In the genomic region with DNA sequence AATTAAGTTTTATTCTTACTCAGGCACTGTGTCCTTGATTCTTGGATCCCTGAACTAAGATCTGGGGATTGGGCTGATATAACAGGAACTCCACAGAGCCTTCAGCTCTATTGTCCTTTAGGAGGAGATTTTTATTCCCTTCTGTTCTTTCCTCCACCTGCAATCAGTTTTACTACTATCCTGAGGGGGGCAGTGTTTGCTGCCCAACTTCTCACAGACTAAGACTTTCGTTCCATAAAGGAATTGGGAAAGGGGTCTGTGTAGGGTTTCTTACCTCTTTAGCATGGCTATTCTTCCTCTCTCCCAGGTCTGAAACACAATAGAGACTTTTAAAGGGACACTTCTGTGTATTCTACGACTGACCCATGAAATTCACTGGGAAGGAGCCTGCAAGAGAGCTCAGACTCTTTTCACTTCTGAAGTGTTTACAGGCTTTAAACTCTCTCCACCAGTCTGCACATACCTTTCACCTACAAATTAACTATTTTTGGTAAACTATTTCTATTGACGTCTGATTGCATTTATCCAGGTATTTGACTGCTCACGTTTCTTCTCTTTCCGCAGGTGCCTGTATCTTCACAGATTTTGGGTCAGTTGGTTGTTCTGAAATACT, we compare ENCODE assay signal across 8 cellular contexts.
DNase-seq lines count a peak whose midpoint lies in the region; ATAC-seq and TF ChIP-seq lines count a peak whose summit lies in the region.

No MANE protein-coding gene starts in this region.

- no peak for TF ChIP-seq POLR2A in vagina (IDR thresholded peaks at IDR 0.05)

- WGBS in right cardiac atrium, result 57% methylated on average over 5 of the region's 5 CpGs

- ATAC-seq in right cardiac atrium (no peak), Panc1 (no peak), GM19397 (IDR thresholded peaks at IDR 0.05; ENCODE audit: unreplicated experiment) (no peak), GM21717 (IDR thresholded peaks at IDR 0.05; ENCODE audit: unreplicated experiment) (no peak)

- POLR2A ChIA-PET in Panc1 (lab: Charles Lee), result no interaction called here

- H3K27ac ChIP-seq in cardiac muscle cell (no peak overlapping the region), right cardiac atrium (ENCODE audit: low read length) (no peak overlapping the region), Panc1 (ENCODE audit: low read length) (no peak overlapping the region), vagina (no peak overlapping the region)

- TF ChIP-seq CTCF in cardiac muscle cell (IDR thresholded peaks at IDR 0.05; ENCODE audit: low read depth, low read length) (peak; percentile 73), Panc1 (IDR thresholded peaks at IDR 0.05) (peak; percentile 60), vagina (IDR thresholded peaks at IDR 0.05) (peak in 2 of 3 experiments; percentile 35 to 47)

- H3K4me1 ChIP-seq in cardiac muscle cell (ENCODE audit: low read depth) (no peaks in the 10 kb centered on the region), right cardiac atrium (ENCODE audit: control insufficient read depth, insufficient read depth, low read length) (no peaks in the 10 kb centered on the region), Panc1 (ENCODE audit: control insufficient read depth, insufficient read depth, low read length) (no peaks in the 10 kb centered on the region), vagina (no peaks in the 10 kb centered on the region)

- H3K27me3 ChIP-seq in cardiac muscle cell (no peaks in the 10 kb centered on the region), right cardiac atrium (ENCODE audit: control insufficient read depth, insufficient read depth) (no peaks in the 10 kb centered on the region), Panc1 (ENCODE audit: control insufficient read depth, insufficient read depth, low read length) (no peaks in the 10 kb centered on the region), vagina (no peaks in the 10 kb centered on the region)

- H3K36me3 ChIP-seq in cardiac muscle cell (no peaks in the 10 kb centered on the region), Panc1 (ENCODE audit: control insufficient read depth, insufficient read depth, low read length) (no peaks in the 10 kb centered on the region), vagina (no peaks in the 10 kb centered on the region)

- DNase-seq in cardiac muscle cell (ENCODE audit: low read depth in 1 of 2, low spot score in 1 of 2) (peak; percentile 49 to 55), right cardiac atrium (no peak), Panc1 (ENCODE audit: low read depth, low spot score) (no peak), globus pallidus (ENCODE audit: low spot score) (peak; percentile 5), vagina (ENCODE audit: extremely low spot score in 2 of 2) (no peak)
- DNase-seq in stimulated activated CD4-positive, alpha-beta T cell treated with anti-CD3 and anti-CD28 coated beads, Interleukin-2, amount 100 ng/mL, for 24 hours, result no peak

- CTCF ChIA-PET in Panc1 (lab: Charles Lee), result no interaction called here

- in situ Hi-C loops in Panc1 (cut with HindIII; ENCODE audit: low pct_unique_long_range_greater_than_20kb, low sequenced_read_pairs), result no loop called here

- H3K4me3 ChIP-seq in cardiac muscle cell (no peak overlapping the region), right cardiac atrium (ENCODE audit: low read length) (no peak overlapping the region), Panc1 (ENCODE audit: low read depth in 2 of 2, low read length in 2 of 2) (no peak overlapping the region), vagina (no peak overlapping the region)

- H3K9me3 ChIP-seq in cardiac muscle cell (ENCODE audit: low read depth), result no peaks in the 10 kb centered on the region
- H3K9me3 ChIP-seq in right cardiac atrium (ENCODE audit: control insufficient read depth, low read length), result no peaks in the 10 kb centered on the region
- H3K9me3 ChIP-seq in Panc1 (ENCODE audit: control insufficient read depth, insufficient read depth, low read depth, low read length), result no peaks in the 10 kb centered on the region
- no peaks in the 10 kb centered on the region for H3K9me3 ChIP-seq in vagina

- intact Hi-C loops in right cardiac atrium (cut with DNase I) (no loop called here), Panc1 (cut with micrococcal nuclease; ENCODE audit: unreplicated experiment) (no loop called here), vagina (cut with DNase I) (no loop called here)

- no TSS peak for BruUV-seq in Panc1 (replicated peaks; lab: Mats Ljungman, UMichigan)

Comparison
In these comparisons a context has a peak if more than half of its experiments do, and no peak if none do; other contexts are left out.
1. DNase-seq: peak in cardiac muscle cell (2 of 2) and globus pallidus (single experiment); none in right cardiac atrium (0 of 3), Panc1 (single experiment), vagina (0 of 2) and stimulated activated CD4-positive, alpha-beta T cell treated with anti-CD3 and anti-CD28 coated beads, Interleukin-2, amount 100 ng/mL, for 24 hours (0 of 2).
2. Peak in every context shown above with its lines, with median percentiles within 50 percentile points of each other: CTCF ChIP-seq.